In the genomic region with DNA sequence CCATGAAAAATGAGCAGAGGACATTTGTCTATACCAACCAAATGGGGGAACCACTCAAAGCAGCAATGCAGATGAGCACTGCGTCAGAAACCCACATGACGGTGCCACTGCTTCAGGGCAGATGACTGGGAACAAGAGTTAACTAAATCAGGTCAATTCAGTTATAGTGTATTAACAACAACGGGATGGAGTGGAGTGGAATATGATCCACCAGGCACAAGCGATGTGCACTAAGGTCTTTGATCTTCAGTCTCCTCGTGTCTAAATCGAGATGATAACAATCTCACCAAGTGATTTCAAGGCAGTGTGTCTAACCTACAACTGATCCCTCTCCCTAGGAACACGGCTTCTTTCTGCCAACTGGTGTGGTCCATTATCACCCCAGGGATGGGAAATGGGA, we compare ENCODE assay signal across 25 cellular contexts.
DNase-seq lines count a peak whose midpoint lies in the region; ATAC-seq, FAIRE-seq and TF ChIP-seq lines count a peak whose summit lies in the region.
"Had no signal": no experiment of that assay in that cellular context is flagged by ENCODE, and none has a peak within 500 bp of the region (broad histone marks: within the 10 kb centered on the region; RNA-seq: fewer than 3 reads in every experiment).

No MANE protein-coding gene starts in this region.

- no peaks in the 10 kb centered on the region for H3K9me2 ChIP-seq in SK-N-SH

- peaks cover 7% of the 10 kb centered on the region for H3K27me3 Mint-ChIP-seq in Caco-2 (ENCODE audit: insufficient read depth, unreplicated experiment)
- H3K27me3 Mint-ChIP-seq: CD4-positive, CD25-positive, alpha-beta regulatory T cell; CD8-positive, alpha-beta memory T cell had no signal

- CTCF ChIA-PET in SK-N-SH (lab: Yijun Ruan, JAX) (interaction anchor here (1.0 to 1.4 kb wide), 4 partner anchors 20 to 477 kb away, joined by 3 to 5 read pairs (median 4); no protein-coding TSS in a partner anchor), Caco-2 (lab: Charles Lee) (no interaction called here)

- no peak for TF ChIP-seq RAD21 in SK-N-SH (IDR thresholded peaks at IDR 0.05; ENCODE audit: low read length)

- H3K4me1 ChIP-seq in SK-N-SH (ENCODE audit: control insufficient read depth in 1 of 2, insufficient read depth in 2 of 2, low read depth in 1 of 2, low read length in 1 of 2) (peaks cover 0 to 12% of the 10 kb centered on the region in 2 experiments; a peak in 2 of 4 replicates), Caco-2 (no peaks in the 10 kb centered on the region)
- H3K4me1 ChIP-seq: A549, BE2C had no signal

- peak; percentile 13 for DNase-seq in SK-N-SH
- DNase-seq in SK-N-DZ (ENCODE audit: low spot score): peak; percentile 89
- peak; percentile 27 for DNase-seq in left kidney (ENCODE audit: low read depth, low spot score)
- DNase-seq in urothelium cell line (ENCODE audit: low spot score): no peak
- no peak for DNase-seq in NCI-H128 (lab: John Stamatoyannopoulos, UW; ENCODE audit: unreplicated experiment)
- no peak for DNase-seq in Caco-2
- DNase-seq: BE2C; C1 segment of cervical spinal cord; Calu3; CD4-positive, alpha-beta memory T cell; CD4-positive, CD25-positive, alpha-beta regulatory T cell; CD8-positive, alpha-beta memory T cell; COR-L47; DMS79 treated with DMSO at 0.1 percent for 48 hours; GF-D8 had no signal

- no peaks in the 10 kb centered on the region for H3K79me2 ChIP-seq in SK-N-SH (ENCODE audit: insufficient read depth)

- no peak overlapping the region for H3K9ac ChIP-seq in SK-N-SH
- H3K9ac ChIP-seq: BLaER1 had no signal

- H3F3A ChIP-seq in SK-N-SH (replicated peaks; ENCODE audit: insufficient read depth): no peaks in the 10 kb centered on the region

- peak; percentile 78 for FAIRE-seq in urothelium cell line (lab: Jason Lieb, UNC)
- FAIRE-seq: A549, D721Med, G401.6, GM12891, GM19239 had no signal

- WGBS in SK-N-SH (ENCODE audit: low lambda C conversion rate): 48% methylated on average over 7 of the region's 7 CpGs

- no peak overlapping the region for H3K27ac ChIP-seq in SK-N-SH (ENCODE audit: low read depth in 2 of 2, low read length in 1 of 2)
- H3K27ac ChIP-seq: 22Rv1, A549, BLaER1 had no signal

- H3K9me3 ChIP-seq in SK-N-SH (no peaks in the 10 kb centered on the region), Caco-2 (no peaks in the 10 kb centered on the region)
- H3K9me3 ChIP-seq: A549, BE2C, BLaER1 had no signal

- H3K4me2 ChIP-seq in SK-N-SH: no peak overlapping the region
- H3K4me2 ChIP-seq: A549 had no signal

- no peak overlapping the region for H3K4me3 Mint-ChIP-seq in Caco-2 (ENCODE audit: unreplicated experiment)
- H3K4me3 Mint-ChIP-seq: CD14-positive monocyte; CD4-positive, alpha-beta memory T cell; CD4-positive, CD25-positive, alpha-beta regulatory T cell; CD8-positive, alpha-beta memory T cell had no signal

- 0 out of 2 replicates have a peak, but pooled peaks cover 2% of the 10 kb centered on the region for H4K20me1 ChIP-seq in SK-N-SH (ENCODE audit: insufficient read depth)
- H4K20me1 ChIP-seq: BLaER1 had no signal

- no peak overlapping the region for H3K27ac Mint-ChIP-seq in Caco-2 (ENCODE audit: unreplicated experiment)
- H3K27ac Mint-ChIP-seq: CD14-positive monocyte; CD4-positive, alpha-beta memory T cell; CD4-positive, CD25-positive, alpha-beta regulatory T cell; CD8-positive, alpha-beta memory T cell had no signal

- H3K4me3 ChIP-seq in SK-N-SH (ENCODE audit: low read depth in 2 of 2, low read length in 1 of 2) (no peak overlapping the region), Caco-2 (ENCODE audit: low read depth, low read length) (no peak overlapping the region)
- H3K4me3 ChIP-seq: A549, BLaER1 had no signal

- no TSS peak for BruUV-seq in Caco-2 (replicated peaks; lab: Mats Ljungman, UMichigan)

- POLR2A ChIA-PET in SK-N-SH (lab: Yijun Ruan, JAX) (no interaction called here), Caco-2 (lab: Charles Lee) (no interaction called here)

- H2AFZ ChIP-seq in SK-N-SH (ENCODE audit: low read depth): no peak overlapping the region

- no peak for TF ChIP-seq EP300 in SK-N-SH (IDR thresholded peaks at IDR 0.05; ENCODE audit: borderline replicate concordance in 1 of 2, low read depth in 1 of 2, low read length in 1 of 2)

- no peaks in the 10 kb centered on the region for H3K4me1 Mint-ChIP-seq in Caco-2 (ENCODE audit: low read depth, unreplicated experiment)
- H3K4me1 Mint-ChIP-seq: CD14-positive monocyte; CD4-positive, alpha-beta memory T cell; CD4-positive, CD25-positive, alpha-beta regulatory T cell; CD8-positive, alpha-beta memory T cell had no signal

- intact Hi-C loops in Caco-2 (cut with micrococcal nuclease; ENCODE audit: unreplicated experiment): no loop called here

- TF ChIP-seq CTCF in SK-N-SH (IDR thresholded peaks at IDR 0.05) (no peak), Caco-2 (IDR thresholded peaks at IDR 0.05; ENCODE audit: insufficient read depth in 1 of 2, low read depth in 1 of 2, low read length in 1 of 2, severe bottlenecking in 1 of 2, unreplicated experiment in 1 of 2) (no peak)

- no peaks in the 10 kb centered on the region for H3K9me3 Mint-ChIP-seq in Caco-2 (ENCODE audit: unreplicated experiment)

- H3K27me3 ChIP-seq in SK-N-SH (ENCODE audit: insufficient read depth) (no peaks in the 10 kb centered on the region), Caco-2 (replicated peaks; ENCODE audit: control insufficient read depth, insufficient read depth, low read length) (peaks cover 2% of the 10 kb centered on the region)
- H3K27me3 ChIP-seq: BE2C, BLaER1 had no signal

- H3K36me3 Mint-ChIP-seq in Caco-2 (ENCODE audit: insufficient read depth, unreplicated experiment): no peaks in the 10 kb centered on the region
- H3K36me3 Mint-ChIP-seq: CD14-positive monocyte; CD4-positive, alpha-beta memory T cell; CD4-positive, CD25-positive, alpha-beta regulatory T cell; CD8-positive, alpha-beta memory T cell had no signal

- no peaks in the 10 kb centered on the region for H3K36me3 ChIP-seq in SK-N-SH (replicated peaks in 1 of 2; ENCODE audit: control insufficient read depth in 1 of 2, insufficient read depth in 2 of 2, low read length in 1 of 2)
- H3K36me3 ChIP-seq in Caco-2 (ENCODE audit: control insufficient read depth, insufficient read depth, low read length): no peaks in the 10 kb centered on the region
- H3K36me3 ChIP-seq: BE2C, BLaER1 had no signal

- no peak for ATAC-seq in SK-N-SH treated with all-trans-retinoic acid at 6 μM for 48 hours
- ATAC-seq in GM21367 (IDR thresholded peaks at IDR 0.05; ENCODE audit: unreplicated experiment): no peak
- ATAC-seq: A549 had no signal

TF ChIP-seq in SK-N-SH, 30 proteins besides CTCF, POLR2A, EP300 and RAD21 (continues in another document):
- no peak for TF ChIP-seq PBX3 (IDR thresholded peaks at IDR 0.05)
- TF ChIP-seq, protein P1, sequence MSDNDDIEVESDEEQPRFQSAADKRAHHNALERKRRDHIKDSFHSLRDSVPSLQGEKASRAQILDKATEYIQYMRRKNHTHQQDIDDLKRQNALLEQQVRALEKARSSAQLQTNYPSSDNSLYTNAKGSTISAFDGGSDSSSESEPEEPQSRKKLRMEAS (IDR thresholded peaks at IDR 0.05; ENCODE audit: low read depth): no peak
- TF ChIP-seq TCF12 (IDR thresholded peaks at IDR 0.05): no peak
- TF ChIP-seq RXRA (IDR thresholded peaks at IDR 0.05; ENCODE audit: borderline replicate concordance, low read depth): no peak
- no peak for TF ChIP-seq JUND (IDR thresholded peaks at IDR 0.05)
- no peak for TF ChIP-seq GATA2 (CRISPR knock-in tag; IDR thresholded peaks at IDR 0.05)
- TF ChIP-seq FOSL2 (IDR thresholded peaks at IDR 0.05; ENCODE audit: borderline replicate concordance, low read depth): no peak
- no peak for TF ChIP-seq TAF1 (IDR thresholded peaks at IDR 0.05; ENCODE audit: borderline replicate concordance, low read depth, low read length)
- TF ChIP-seq CHD2 (IDR thresholded peaks at IDR 0.05; ENCODE audit: low read length, partially characterized antibody): no peak
- TF ChIP-seq SMC3 (IDR thresholded peaks at IDR 0.05; ENCODE audit: low read depth, low read length): no peak

TF ChIP-seq in SK-N-SH treated with all-trans-retinoic acid at 6 μM for 48 hours, 23 proteins besides CTCF, POLR2A, EP300 and RAD21 (continues in another document):
- TF ChIP-seq ZNF565 (CRISPR knock-in tag; conservative IDR thresholded peaks at IDR 0.05; ENCODE audit: low read depth) (no peak), CSDC2 (CRISPR knock-in tag; IDR thresholded peaks at IDR 0.05) (no peak), ZNF70 (CRISPR knock-in tag; IDR thresholded peaks at IDR 0.05) (no peak), SNAI2 (CRISPR knock-in tag; IDR thresholded peaks at IDR 0.05) (no peak), ZFP30 (CRISPR knock-in tag; IDR thresholded peaks at IDR 0.05) (no peak), BACH2 (CRISPR knock-in tag; IDR thresholded peaks at IDR 0.05; ENCODE audit: borderline replicate concordance) (no peak), ESRRG (CRISPR knock-in tag; IDR thresholded peaks at IDR 0.05) (no peak), ARNTL (CRISPR knock-in tag; IDR thresholded peaks at IDR 0.05; ENCODE audit: borderline replicate concordance, low read depth) (no peak)
- TF ChIP-seq, protein P2, sequence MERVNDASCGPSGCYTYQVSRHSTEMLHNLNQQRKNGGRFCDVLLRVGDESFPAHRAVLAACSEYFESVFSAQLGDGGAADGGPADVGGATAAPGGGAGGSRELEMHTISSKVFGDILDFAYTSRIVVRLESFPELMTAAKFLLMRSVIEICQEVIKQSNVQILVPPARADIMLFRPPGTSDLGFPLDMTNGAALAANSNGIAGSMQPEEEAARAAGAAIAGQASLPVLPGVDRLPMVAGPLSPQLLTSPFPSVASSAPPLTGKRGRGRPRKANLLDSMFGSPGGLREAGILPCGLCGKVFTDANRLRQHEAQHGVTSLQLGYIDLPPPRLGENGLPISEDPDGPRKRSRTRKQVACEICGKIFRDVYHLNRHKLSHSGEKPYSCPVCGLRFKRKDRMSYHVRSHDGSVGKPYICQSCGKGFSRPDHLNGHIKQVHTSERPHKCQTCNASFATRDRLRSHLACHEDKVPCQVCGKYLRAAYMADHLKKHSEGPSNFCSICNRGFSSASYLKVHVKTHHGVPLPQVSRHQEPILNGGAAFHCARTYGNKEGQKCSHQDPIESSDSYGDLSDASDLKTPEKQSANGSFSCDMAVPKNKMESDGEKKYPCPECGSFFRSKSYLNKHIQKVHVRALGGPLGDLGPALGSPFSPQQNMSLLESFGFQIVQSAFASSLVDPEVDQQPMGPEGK (CRISPR knock-in tag; IDR thresholded peaks at IDR 0.05; ENCODE audit: borderline replicate concordance): no peak
- TF ChIP-seq, protein P3, sequence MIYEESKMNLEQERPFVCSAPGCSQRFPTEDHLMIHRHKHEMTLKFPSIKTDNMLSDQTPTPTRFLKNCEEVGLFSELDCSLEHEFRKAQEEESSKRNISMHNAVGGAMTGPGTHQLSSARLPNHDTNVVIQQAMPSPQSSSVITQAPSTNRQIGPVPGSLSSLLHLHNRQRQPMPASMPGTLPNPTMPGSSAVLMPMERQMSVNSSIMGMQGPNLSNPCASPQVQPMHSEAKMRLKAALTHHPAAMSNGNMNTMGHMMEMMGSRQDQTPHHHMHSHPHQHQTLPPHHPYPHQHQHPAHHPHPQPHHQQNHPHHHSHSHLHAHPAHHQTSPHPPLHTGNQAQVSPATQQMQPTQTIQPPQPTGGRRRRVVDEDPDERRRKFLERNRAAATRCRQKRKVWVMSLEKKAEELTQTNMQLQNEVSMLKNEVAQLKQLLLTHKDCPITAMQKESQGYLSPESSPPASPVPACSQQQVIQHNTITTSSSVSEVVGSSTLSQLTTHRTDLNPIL (CRISPR knock-in tag; IDR thresholded peaks at IDR 0.05; ENCODE audit: low read depth): no peak

Comparison
In these comparisons a context has a peak if more than half of its experiments do, and no peak if none do; other contexts are left out.
1. DNase-seq: peak in SK-N-SH (single experiment), SK-N-DZ (single experiment) and left kidney (single experiment); none in urothelium cell line (single experiment), NCI-H128 (single experiment) and Caco-2 (0 of 2).